Comparison of ENCODE assay signal across 20 cellular contexts in genomic region chr19:1182068-1182467, GRCh38. TPM values are rescaled to one million over a fixed set of nuclear protein-coding genes. Genes with fewer than 3 reads are reported as not detected.
DNase-seq lines count a peak whose midpoint lies in the region; ATAC-seq, FAIRE-seq and TF ChIP-seq lines count a peak whose summit lies in the region.
"Had no signal": no experiment of that assay in that cellular context is flagged by ENCODE, and none has a peak within 500 bp of the region (broad histone marks: within the 10 kb centered on the region; RNA-seq: fewer than 3 reads in every experiment).

No MANE protein-coding gene starts in this region.

- H3K9me3 ChIP-seq in A549, result no peaks in the 10 kb centered on the region
- no peaks in the 10 kb centered on the region for H3K9me3 ChIP-seq in esophagus squamous epithelium
- no peaks in the 10 kb centered on the region for H3K9me3 ChIP-seq in pancreas
- no peaks in the 10 kb centered on the region for H3K9me3 ChIP-seq in CD8-positive, alpha-beta memory T cell (ENCODE audit: low read length)
- H3K9me3 ChIP-seq: right lobe of liver, testis had no signal

- TF ChIP-seq POLR2A in A549 (IDR thresholded peaks at IDR 0.05; ENCODE audit: low read length) (no peak), esophagus squamous epithelium (IDR thresholded peaks at IDR 0.05) (no peak)

- CTCF ChIA-PET in A549 (lab: Yijun Ruan, JAX), result interaction anchor here (1.7 to 3.3 kb wide), 2 partner anchors 12 to 69 kb away, joined by 10 to 15 read pairs; no protein-coding TSS in a partner anchor
- CTCF ChIA-PET in CD8-positive, alpha-beta memory T cell (lab: Charles Lee), result no interaction called here

- H3K4me3 Mint-ChIP-seq in CD8-positive, alpha-beta memory T cell, result no peak overlapping the region
- H3K4me3 Mint-ChIP-seq: natural killer cell treated with Interleukin-12 subunit alpha and Interleukin-12 subunit beta and Interleukin-15 and Interleukin-18, amount 100 ng/mL, for 72 hours had no signal

- H3K27ac Mint-ChIP-seq in CD8-positive, alpha-beta memory T cell, result no peak overlapping the region
- H3K27ac Mint-ChIP-seq: IgD-negative memory B cell had no signal

- DNase-seq in A549 (ENCODE audit: low read depth in 1 of 2, low spot score in 1 of 2) (no peak), esophagus squamous epithelium (lab: John Stamatoyannopoulos, UW) (no peak), pancreas (no peak), UCSD-AML1 (lab: John Stamatoyannopoulos, UW; ENCODE audit: unreplicated experiment) (no peak)
- DNase-seq in activated CD8-positive, alpha-beta memory T cell treated with anti-CD3 and anti-CD28 coated beads, Interleukin-2, amount 50 U/mL, for 4 hours, result no peak
- DNase-seq in CD8-positive, alpha-beta memory T cell, result no peak
- DNase-seq: activated naive CD4-positive, alpha-beta T cell treated with anti-CD3 and anti-CD28 coated beads, Interleukin-2, amount 50 U/mL, for 16 hours; effector memory CD4-positive, alpha-beta T cell; GDM1; HFFc6; NCI-H2107; stimulated activated CD4-positive, alpha-beta T cell treated with anti-CD3 and anti-CD28 coated beads, Interleukin-2, amount 100 ng/mL, for 24 hours; testis had no signal

- 80% methylated on average over 10 of the region's 10 CpGs for WGBS in A549 (ENCODE audit: missing lambda C conversion rate)
- WGBS in esophagus squamous epithelium, 2 donors, result 79% methylated on average over 5 to 10 of the region's 10 CpGs
- 93% methylated on average over 10 of the region's 10 CpGs for WGBS in pancreas, 2 donors

- H3K36me3 Mint-ChIP-seq in CD8-positive, alpha-beta memory T cell, result no peaks in the 10 kb centered on the region
- H3K36me3 Mint-ChIP-seq: IgD-negative memory B cell; natural killer cell treated with Interleukin-12 subunit alpha and Interleukin-12 subunit beta and Interleukin-15 and Interleukin-18, amount 100 ng/mL, for 72 hours had no signal

- TF ChIP-seq RAD21 in A549 (conservative IDR thresholded peaks at IDR 0.05 in 1 of 2, IDR thresholded peaks at IDR 0.05 in 1 of 2), result no peak

- intact Hi-C loops in esophagus squamous epithelium (cut with DNase I), result no loop called here
- intact Hi-C loops in pancreas (cut with DNase I), result no loop called here

- peaks cover 5% of the 10 kb centered on the region in 2 donors for H3K27me3 Mint-ChIP-seq in CD8-positive, alpha-beta memory T cell

- no peaks in the 10 kb centered on the region for H3K9me3 Mint-ChIP-seq in CD8-positive, alpha-beta memory T cell
- H3K9me3 Mint-ChIP-seq: HFFc6; IgD-negative memory B cell; natural killer cell treated with Interleukin-12 subunit alpha and Interleukin-12 subunit beta and Interleukin-15 and Interleukin-18, amount 100 ng/mL, for 72 hours; T-helper 1 cell treated with Interleukin-12 subunit alpha and Interleukin-12 subunit beta and Interleukin-4 antibody, amounts not matched to agents 30 μg/mL and 1 μg/mL, for 36 hours had no signal

- FAIRE-seq in A549 (lab: Jason Lieb, UNC) (no peak), pancreas (lab: Jason Lieb, UNC) (no peak)

- TF ChIP-seq CTCF in A549 (IDR thresholded peaks at IDR 0.05), result no peak
- no peak for TF ChIP-seq CTCF in VCaP (conservative IDR thresholded peaks at IDR 0.05)
- TF ChIP-seq CTCF in esophagus squamous epithelium (IDR thresholded peaks at IDR 0.05), result no peak
- no peak for TF ChIP-seq CTCF in pancreas (IDR thresholded peaks at IDR 0.05)

- H3K27ac ChIP-seq in A549 (peak overlapping the region; percentile 100), VCaP (peak overlapping the region; percentile 84), esophagus squamous epithelium (peak overlapping the region; percentile 84 to 92 (median 88)), pancreas (peak overlapping the region; percentile 23 to 84 (median 66))
- H3K27ac ChIP-seq in CD8-positive, alpha-beta memory T cell (ENCODE audit: low read depth, low read length), result no peak overlapping the region
- H3K27ac ChIP-seq: cardiac muscle cell, right lobe of liver, testis had no signal

- H3K27me3 ChIP-seq in esophagus squamous epithelium (no peaks in the 10 kb centered on the region), pancreas (no peaks in the 10 kb centered on the region)
- no peaks in the 10 kb centered on the region for H3K27me3 ChIP-seq in CD8-positive, alpha-beta memory T cell (ENCODE audit: insufficient read depth, low read length, poor library complexity, severe bottlenecking)
- H3K27me3 ChIP-seq: cardiac muscle cell, right lobe of liver, testis had no signal

- H3K4me3 ChIP-seq in A549 (no peak overlapping the region), esophagus squamous epithelium (no peak overlapping the region), pancreas (no peak overlapping the region)
- H3K4me3 ChIP-seq in CD8-positive, alpha-beta memory T cell (ENCODE audit: low read length), result no peak overlapping the region
- H3K4me3 ChIP-seq: cardiac muscle cell, right lobe of liver, testis had no signal

- TF ChIP-seq EP300 in A549 (IDR thresholded peaks at IDR 0.05), result no peak

- peak overlapping the region; percentile 83 for H3K4me2 ChIP-seq in A549

- H3K4me1 ChIP-seq in A549, result peaks cover 83% of the 10 kb centered on the region
- peaks cover 33 to 73% (median 51%) of the 10 kb centered on the region in 3 donors for H3K4me1 ChIP-seq in esophagus squamous epithelium
- H3K4me1 ChIP-seq in pancreas, result peaks cover 6 to 20% (median 6%) of the 10 kb centered on the region in 3 donors
- peaks cover 7% of the 10 kb centered on the region for H3K4me1 ChIP-seq in CD8-positive, alpha-beta memory T cell (ENCODE audit: insufficient read depth, low read length)
- H3K4me1 ChIP-seq: testis had no signal

- peaks cover 6 to 12% (median 9%) of the 10 kb centered on the region in 3 donors for H3K4me1 Mint-ChIP-seq in CD8-positive, alpha-beta memory T cell

- H3K36me3 ChIP-seq in esophagus squamous epithelium (no peaks in the 10 kb centered on the region), pancreas (no peaks in the 10 kb centered on the region)
- H3K36me3 ChIP-seq in CD8-positive, alpha-beta memory T cell (ENCODE audit: insufficient read depth, low read length), result no peaks in the 10 kb centered on the region
- H3K36me3 ChIP-seq: cardiac muscle cell, right lobe of liver had no signal

- POLR2A ChIA-PET in A549 (lab: Yijun Ruan, JAX), result no interaction called here
- POLR2A ChIA-PET in CD8-positive, alpha-beta memory T cell (lab: Charles Lee), result no interaction called here

- ATAC-seq in A549, result no peak
- ATAC-seq in pancreas, result no peak
- no peak for ATAC-seq in GM21526 (IDR thresholded peaks at IDR 0.05; ENCODE audit: low FRiP score, unreplicated experiment)

TF ChIP-seq in A549, 52 proteins besides CTCF, POLR2A, EP300 and RAD21 (continues in another document):
- TF ChIP-seq ZSCAN20 (CRISPR knock-in tag; IDR thresholded peaks at IDR 0.05), result no peak
- no peak for TF ChIP-seq FOSL2 (IDR thresholded peaks at IDR 0.05)
- no peak for TF ChIP-seq FOSL2 (CRISPR knock-in tag; IDR thresholded peaks at IDR 0.05)
- TF ChIP-seq GATA3 (IDR thresholded peaks at IDR 0.05; ENCODE audit: borderline replicate concordance), result no peak
- no peak for TF ChIP-seq TP53 (CRISPR knock-in tag; IDR thresholded peaks at IDR 0.05)
- TF ChIP-seq CEBPB (IDR thresholded peaks at IDR 0.05), result no peak
- TF ChIP-seq HOXB13 (CRISPR knock-in tag; IDR thresholded peaks at IDR 0.05; ENCODE audit: low read depth), result no peak
- TF ChIP-seq CHD4 (IDR thresholded peaks at IDR 0.05; ENCODE audit: borderline replicate concordance), result no peak
- TF ChIP-seq HDAC2 (IDR thresholded peaks at IDR 0.05), result no peak

RNA-seq across cellular contexts. Expression of gene SBNO2, which starts 8.0 kb away (rescaled TPM):
- polyA plus RNA-seq in A549 (2011; rRNA removed), result 6.8 and 8.4 TPM in 2 replicates
- polyA plus RNA-seq in A549 (2012; cell fraction: cytosol; rRNA removed), result 28.7 and 40.8 TPM in 2 replicates
- 118 and 161 TPM in 2 replicates for polyA plus RNA-seq in A549 (2012; cell fraction: nucleus; rRNA removed)
- polyA plus RNA-seq in A549 (2017; fragmentation: RNase III; extraction: RNeasy Plus Mini Kit Qiagen cat#74134 plus additional on column Dnase treatment), result 27.0 to 32.0 TPM (median 27.7 TPM) in 3 replicates
- 9.6 and 15.2 TPM in 2 replicates for polyA minus RNA-seq in A549 (2011; rRNA and poly(A)+ RNA removed)
- total RNA-seq in esophagus squamous epithelium, result 10 to 100 TPM; 31.3 to 84.3 (median 68.3) TPM
- 10 to 100 TPM; 16.8 to 43.7 (median 23.9) TPM for total RNA-seq in pancreas
- polyA plus RNA-seq in pancreas, result 10 to 100 TPM; 36.4 to 53.9 TPM
- total RNA-seq in CD8-positive, alpha-beta memory T cell, result 10 to 100 TPM; 59.0 to 61.0 TPM
- 4.3 TPM for polyA plus RNA-seq in CD8-positive, alpha-beta memory T cell

RNA-seq across cellular contexts. Expression of gene STK11, which starts 23.5 kb away (rescaled TPM):
- polyA plus RNA-seq in A549 (2011; rRNA removed), result 12.2 and 16.2 TPM in 2 replicates
- 35.2 and 42.6 TPM in 2 replicates for polyA plus RNA-seq in A549 (2012; cell fraction: cytosol; rRNA removed)
- polyA plus RNA-seq in A549 (2012; cell fraction: nucleus; rRNA removed), result 108 and 121 TPM in 2 replicates
- polyA plus RNA-seq in A549 (2017; fragmentation: RNase III; extraction: RNeasy Plus Mini Kit Qiagen cat#74134 plus additional on column Dnase treatment), result 33.6 to 34.2 TPM (median 34.0 TPM) in 3 replicates
- polyA minus RNA-seq in A549 (2011; rRNA and poly(A)+ RNA removed), result 18.6 and 21.3 TPM in 2 replicates
- total RNA-seq in esophagus squamous epithelium, result 10 to 100 TPM; 59.3 to 68.5 (median 61.6) TPM
- total RNA-seq in pancreas, result 10 to 100 TPM; 20.1 to 38.6 (median 23.4) TPM
- 10 to 100 TPM; 43.6 to 62.2 TPM for polyA plus RNA-seq in pancreas
- 10 to 100 TPM; 66.9 to 69.7 TPM for total RNA-seq in CD8-positive, alpha-beta memory T cell
- 37.0 TPM for polyA plus RNA-seq in CD8-positive, alpha-beta memory T cell

RNA-seq across cellular contexts. Expression of gene CBARP, which starts 55.7 kb away (rescaled TPM):
- polyA plus RNA-seq in A549 (2011; rRNA removed) (0.19 and 0.30 TPM in 2 replicates), A549 (2017; fragmentation: RNase III; extraction: RNeasy Plus Mini Kit Qiagen cat#74134 plus additional on column Dnase treatment) (1.7 to 2.0 TPM (median 1.9 TPM) in 3 replicates), pancreas (1 to 10 TPM; 2.0 to 2.6 TPM)
- 1.3 and 2.3 TPM in 2 replicates for polyA plus RNA-seq in A549 (2012; cell fraction: cytosol; rRNA removed)
- polyA plus RNA-seq in A549 (2012; cell fraction: nucleus; rRNA removed), result 4.5 and 8.2 TPM in 2 replicates
- 0.21 and 0.24 TPM in 2 replicates for polyA minus RNA-seq in A549 (2011; rRNA and poly(A)+ RNA removed)
- total RNA-seq in esophagus squamous epithelium (1 to 10 TPM in 3 of 4 donors, under 1 TPM in 1; 0.38 to 1.6 (median 1.2) TPM), pancreas (1 to 10 TPM in 1 of 6 donors, under 1 TPM in 5; 0.16 to 1.1 (median 0.51) TPM)
- under 1 TPM; 0.22 to 0.80 TPM for total RNA-seq in CD8-positive, alpha-beta memory T cell
- not detected for polyA plus RNA-seq in CD8-positive, alpha-beta memory T cell
- polyA plus RNA-seq: IgD-negative memory B cell had no signal

RNA-seq across cellular contexts. Expression of gene ATP5F1D, which starts 59.5 kb away (rescaled TPM):
- polyA plus RNA-seq in A549 (2011; rRNA removed) (18.5 and 28.7 TPM in 2 replicates), A549 (2017; fragmentation: RNase III; extraction: RNeasy Plus Mini Kit Qiagen cat#74134 plus additional on column Dnase treatment) (96.9 to 101 TPM (median 99.7 TPM) in 3 replicates), pancreas (100 to 1,000 TPM; 173 to 515 TPM)
- 158 and 210 TPM in 2 replicates for polyA plus RNA-seq in A549 (2012; cell fraction: cytosol; rRNA removed)
- polyA plus RNA-seq in A549 (2012; cell fraction: nucleus; rRNA removed), result 114 and 225 TPM in 2 replicates
- polyA minus RNA-seq in A549 (2011; rRNA and poly(A)+ RNA removed), result 12.4 and 18.2 TPM in 2 replicates
- total RNA-seq in esophagus squamous epithelium (100 to 1,000 TPM in 3 of 4 donors, 10 to 100 TPM in 1; 83.4 to 171 (median 132) TPM), pancreas (100 to 1,000 TPM in 5 of 6 donors, 10 to 100 TPM in 1; 97.3 to 192 (median 149) TPM)
- total RNA-seq in CD8-positive, alpha-beta memory T cell, result 100 to 1,000 TPM; 179 to 180 TPM
- polyA plus RNA-seq in CD8-positive, alpha-beta memory T cell, result 271 TPM
